In the genomic region with DNA sequence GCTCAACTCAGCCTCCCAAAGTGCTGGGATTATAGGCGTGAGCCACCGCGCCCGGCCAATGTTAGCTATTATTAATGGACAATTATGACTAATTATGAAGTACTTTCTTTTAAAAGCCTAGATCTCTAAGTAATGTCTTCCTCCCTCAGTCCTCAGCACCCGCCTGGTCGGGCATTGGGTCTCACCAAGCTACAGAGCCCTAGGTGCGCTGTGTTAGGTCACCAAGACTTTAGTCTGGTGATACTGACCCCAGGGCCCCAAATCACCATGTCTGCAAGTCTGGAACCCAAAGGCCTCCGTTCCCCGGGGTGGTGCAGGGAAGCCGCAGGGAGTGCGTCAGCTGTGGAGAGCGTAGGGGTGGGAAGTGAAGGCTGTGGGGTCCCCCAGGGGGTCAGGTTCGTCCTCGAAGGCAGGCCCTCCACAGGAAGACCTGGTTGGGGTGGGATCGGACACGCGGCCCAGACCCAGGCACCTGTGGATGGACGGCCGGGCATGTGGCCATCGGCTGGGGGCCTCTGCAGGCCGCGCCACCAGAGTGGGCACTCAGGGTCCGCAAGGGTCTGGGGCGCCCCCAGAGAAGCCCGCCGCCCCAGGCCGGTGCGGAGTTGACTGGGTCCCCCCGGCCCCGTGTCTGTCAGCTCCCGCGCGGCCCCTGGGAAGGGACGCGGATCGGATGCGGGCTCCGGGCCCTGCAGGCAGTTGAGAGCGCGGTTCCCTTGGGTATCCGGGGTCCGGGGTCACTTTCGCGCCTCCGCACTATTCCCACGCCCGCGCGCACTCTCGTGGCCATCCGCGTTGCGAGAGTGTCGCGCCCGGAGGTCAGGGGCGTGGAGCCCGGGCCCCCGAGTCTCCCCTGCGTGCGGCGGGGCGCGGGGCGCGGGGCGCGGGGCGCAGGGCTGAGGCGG, we compare ENCODE assay signal across 9 cellular contexts. TPM values are rescaled to one million over a fixed set of nuclear protein-coding genes. Genes with fewer than 3 reads are reported as not detected.
DNase-seq lines count a peak whose midpoint lies in the region; ATAC-seq, FAIRE-seq and TF ChIP-seq lines count a peak whose summit lies in the region.
"Had no signal": no experiment of that assay in that cellular context is flagged by ENCODE, and none has a peak within 500 bp of the region (broad histone marks: within the 10 kb centered on the region; RNA-seq: fewer than 3 reads in every experiment).

No MANE protein-coding gene starts in this region.

- 27 to 39% (median 28%) methylated on average over 26 to 70 of the region's 70 CpGs for WGBS in heart left ventricle, 4 donors
- 26 to 28% methylated on average over 70 of the region's 70 CpGs for WGBS in sigmoid colon, 2 donors

- H3K27me3 ChIP-seq in heart left ventricle = no peaks in the 10 kb centered on the region
- no peaks in the 10 kb centered on the region for H3K27me3 ChIP-seq in sigmoid colon

- TF ChIP-seq CTCF in WI38 (IDR thresholded peaks at IDR 0.05; ENCODE audit: low read depth, low read length) = no peak
- TF ChIP-seq CTCF in heart left ventricle (IDR thresholded peaks at IDR 0.05) = no peak
- TF ChIP-seq CTCF in sigmoid colon (IDR thresholded peaks at IDR 0.05) = no peak

- peak overlapping the region in 8 of 12 donors; percentile 47 to 93 (median 77) for H3K27ac ChIP-seq in heart left ventricle
- H3K27ac ChIP-seq in sigmoid colon = peak overlapping the region; percentile 81 to 86 (median 84)

- H3K4me3 ChIP-seq in WI38 (ENCODE audit: low read depth, low read length) = peak overlapping the region; percentile 87
- peak overlapping the region; percentile 71 to 100 (median 96) for H3K4me3 ChIP-seq in heart left ventricle
- peak overlapping the region; percentile 70 to 94 (median 72) for H3K4me3 ChIP-seq in sigmoid colon

- no peak for TF ChIP-seq POLR2A in heart left ventricle (IDR thresholded peaks at IDR 0.05)
- TF ChIP-seq POLR2A in sigmoid colon (IDR thresholded peaks at IDR 0.05) = no peak
- no peak for TF ChIP-seq POLR2A in GM18505 (IDR thresholded peaks at IDR 0.05; ENCODE audit: borderline replicate concordance, extremely low read depth, insufficient read depth, insufficient read length)

- no peak for FAIRE-seq in RCC 7860 (lab: Jason Lieb, UNC)
- FAIRE-seq: islet of Langerhans had no signal

- TF ChIP-seq EP300 in sigmoid colon (IDR thresholded peaks at IDR 0.05) = no peak

- ATAC-seq in GM19452 (IDR thresholded peaks at IDR 0.05; ENCODE audit: unreplicated experiment) = peak; percentile 2
- ATAC-seq in heart left ventricle = peak in 2 of 4 donors; percentile 4
- ATAC-seq in GM18505 (IDR thresholded peaks at IDR 0.05; ENCODE audit: unreplicated experiment) = no peak
- no peak for ATAC-seq in HG03354 (IDR thresholded peaks at IDR 0.05; ENCODE audit: poor library complexity, severe bottlenecking, unreplicated experiment)

- peaks cover 0 to 36% (median 27%) of the 10 kb centered on the region in 12 donors for H3K4me1 ChIP-seq in heart left ventricle
- H3K4me1 ChIP-seq in sigmoid colon = peaks cover 0 to 35% (median 28%) of the 10 kb centered on the region in 4 donors

- peak in 3 of 5 donors; percentile 48 to 75 (median 58) for DNase-seq in heart left ventricle
- no peak for DNase-seq in sigmoid colon
- no peak for DNase-seq in NCI-H345 (lab: John Stamatoyannopoulos, UW)
- DNase-seq in RCC 7860 (ENCODE audit: low spot score) = no peak

- intact Hi-C loops in heart left ventricle (cut with DNase I) = loop anchor here in 1 of 10 donors (5.0 kb wide), 1 partner anchor 59 kb away; a partner anchor contains a TSS
- intact Hi-C loops in sigmoid colon (cut with DNase I) = loop anchor here (2.0 kb wide), 2 partner anchors 59 kb away; a partner anchor contains a TSS

- H3K9me3 ChIP-seq in heart left ventricle (no peaks in the 10 kb centered on the region), sigmoid colon (no peaks in the 10 kb centered on the region)

- H3K36me3 ChIP-seq in heart left ventricle (peaks cover 0 to 1% (median 0%) of the 10 kb centered on the region in 9 donors), sigmoid colon (no peaks in the 10 kb centered on the region)

RNA-seq across cellular contexts. Expression of a gene that starts 0.7 kb away (rescaled TPM):
- total RNA-seq in heart left ventricle = 100 to 1,000 TPM in 1 of 9 donors, 10 to 100 TPM in 8; 46.5 to 105 (median 79.7) TPM
- polyA plus RNA-seq in heart left ventricle = 10 to 100 TPM; 48.0 to 94.5 TPM
- 10 to 100 TPM; 22.1 to 26.0 (median 23.9) TPM for total RNA-seq in sigmoid colon
- 10 to 100 TPM; 43.8 to 88.5 (median 51.3) TPM for polyA plus RNA-seq in sigmoid colon

RNA-seq across cellular contexts. Expression of a gene that starts 57.9 kb away (rescaled TPM):
- total RNA-seq in heart left ventricle (10 to 100 TPM in 8 of 9 donors, 1 to 10 TPM in 1; 7.8 to 77.0 (median 35.9) TPM), sigmoid colon (1 to 10 TPM; 7.1 to 9.7 (median 7.8) TPM)
- polyA plus RNA-seq in heart left ventricle (10 to 100 TPM; 36.1 to 72.8 TPM), sigmoid colon (100 to 1,000 TPM in 2 of 3 donors, 10 to 100 TPM in 1; 76.0 to 167 (median 101) TPM)

RNA-seq across cellular contexts. Expression of a gene that starts 58.9 kb away (rescaled TPM):
- total RNA-seq in heart left ventricle (10 to 100 TPM in 4 of 9 donors, 1 to 10 TPM in 5; 6.6 to 16.1 (median 9.5) TPM), sigmoid colon (10 to 100 TPM; 14.3 to 20.5 (median 17.6) TPM)
- polyA plus RNA-seq in heart left ventricle (1 to 10 TPM; 3.6 to 9.8 TPM), sigmoid colon (10 to 100 TPM in 1 of 3 donors, 1 to 10 TPM in 2; 3.5 to 15.2 (median 3.6) TPM)

RNA-seq across cellular contexts. Expression of a gene that starts 58.9 kb away (rescaled TPM):
- total RNA-seq in heart left ventricle (under 1 TPM in 1 of 9 donors, not detected in 8; 0.32 TPM), sigmoid colon (under 1 TPM; 0.16 to 0.83 (median 0.59) TPM)
- polyA plus RNA-seq in heart left ventricle (under 1 TPM; 0.08 to 0.19 TPM), sigmoid colon (under 1 TPM; 0.39 to 0.60 (median 0.46) TPM)

Comparison
In these comparisons a context has a peak if more than half of its experiments do, and no peak if none do; other contexts are left out.
1. DNase-seq: peak in heart left ventricle (3 of 5); none in sigmoid colon (single experiment), NCI-H345 (single experiment) and RCC 7860 (single experiment).
2. Peak in every context shown above with its lines, with median percentiles within 50 percentile points of each other: H3K4me3 ChIP-seq.